35 cellular contexts compared by ENCODE assay signal in genomic region chr22:17343766-17344165, GRCh38. TPM values are rescaled to one million over a fixed set of nuclear protein-coding genes. Genes with fewer than 3 reads are reported as not detected.
"Had no signal": no experiment of that assay in that cellular context is flagged by ENCODE, and none has a peak within 500 bp of the region (broad histone marks: within the 10 kb centered on the region; RNA-seq: fewer than 3 reads in every experiment).

No MANE protein-coding gene starts in this region.

- H3K9me3 ChIP-seq: adrenal gland, body of pancreas, colonic mucosa, pancreas, prostate gland, thyroid gland, upper lobe of right lung had no signal

- H3K4me3 ChIP-seq: adrenal gland, body of pancreas, colonic mucosa, dorsolateral prefrontal cortex, pancreas, prostate gland, skin epidermis, thyroid gland, upper lobe of right lung had no signal

- H3K27me3 Mint-ChIP-seq: stimulated activated naive CD8-positive, alpha-beta T cell treated with anti-CD3 and anti-CD28 coated beads, Interleukin-15, amount 100 ng/mL, for 72 hours had no signal

- H3K27me3 ChIP-seq: adrenal gland, body of pancreas, colonic mucosa, pancreas, thyroid gland, upper lobe of right lung had no signal

- FAIRE-seq: keratinocyte, pancreas had no signal

- DNase-seq: activated CD4-positive, alpha-beta T cell treated with anti-CD3 and anti-CD28 coated beads for 36 hours; activated CD8-positive, alpha-beta memory T cell treated with anti-CD3 and anti-CD28 coated beads, Interleukin-2, amount 10 ng/mL, durations not matched to agents 7 days and 5 days; activated CD8-positive, alpha-beta T cell treated with anti-CD3 and anti-CD28 coated beads, Interleukin-2, amount 10 ng/mL, durations not matched to agents 7 days and 5 days; activated effector memory CD4-positive, alpha-beta T cell treated with Interleukin-2 at 50 U/mL for 16 hours; activated naive CD4-positive, alpha-beta T cell treated with Interleukin-2 at 50 U/mL for 16 hours; activated T-cell treated with anti-CD3 and anti-CD28 coated beads, Interleukin-2, amount 50 U/mL, for 72 hours; adrenal gland; aorta; body of pancreas; colonic mucosa; dorsolateral prefrontal cortex; effector memory CD4-positive, alpha-beta T cell; head of caudate nucleus; hippocampal formation; left cardiac atrium; midbrain; naive thymus-derived CD8-positive, alpha-beta T cell; nucleus accumbens; pancreas; retina; stimulated activated CD4-positive, alpha-beta T cell treated with anti-CD3 and anti-CD28 coated beads, Interleukin-12 subunit alpha, Interleukin-12 subunit beta, amount 100 ng/mL, for 4 hours; stimulated activated CD4-positive, alpha-beta T cell treated with anti-CD3 and anti-CD28 coated beads, Interleukin-4, amount 100 ng/mL, for 1 hour; stimulated activated naive CD8-positive, alpha-beta T cell treated with anti-CD3 and anti-CD28 coated beads, Interleukin-15, amount 100 ng/mL, for 72 hours; substantia nigra; T-helper 17 cell; T1000; thyroid gland; upper lobe of right lung had no signal

- H3K4me1 Mint-ChIP-seq: activated CD4-positive, alpha-beta T cell treated with anti-CD3 and anti-CD28 coated beads for 36 hours; naive thymus-derived CD8-positive, alpha-beta T cell; neural crest cell; stimulated activated effector memory CD8-positive, alpha-beta T cell treated with anti-CD3 and anti-CD28 coated beads, Interleukin-12 subunit alpha, Interleukin-12 subunit beta, amount 100 ng/mL, for 72 hours; stimulated activated naive CD8-positive, alpha-beta T cell treated with anti-CD3 and anti-CD28 coated beads, Interleukin-15, amount 100 ng/mL, for 72 hours had no signal

- H3K36me3 Mint-ChIP-seq: activated CD8-positive, alpha-beta memory T cell treated with anti-CD3 and anti-CD28 coated beads, Interleukin-2, amount 10 ng/mL, durations not matched to agents 7 days and 5 days; activated naive CD8-positive, alpha-beta T cell; naive thymus-derived CD8-positive, alpha-beta T cell; stimulated activated effector memory CD8-positive, alpha-beta T cell treated with anti-CD3 and anti-CD28 coated beads, Interleukin-12 subunit alpha, Interleukin-12 subunit beta, amount 100 ng/mL, for 72 hours had no signal

- H3K36me3 ChIP-seq: adrenal gland, colonic mucosa, pancreas, prostate gland, thyroid gland, upper lobe of right lung had no signal

- H3K9me3 Mint-ChIP-seq: activated T-cell treated with anti-CD3 and anti-CD28 coated beads, Interleukin-2, amount 50 U/mL, for 72 hours; naive thymus-derived CD8-positive, alpha-beta T cell; neural crest cell; stimulated activated effector memory CD8-positive, alpha-beta T cell treated with anti-CD3 and anti-CD28 coated beads, Interleukin-12 subunit alpha, Interleukin-12 subunit beta, amount 100 ng/mL, for 72 hours; stimulated activated naive CD8-positive, alpha-beta T cell treated with anti-CD3 and anti-CD28 coated beads, Interleukin-15, amount 100 ng/mL, for 72 hours had no signal

- ATAC-seq: activated CD4-positive, alpha-beta T cell treated with anti-CD3 and anti-CD28 coated beads for 36 hours; activated CD8-positive, alpha-beta memory T cell treated with anti-CD3 and anti-CD28 coated beads, Interleukin-2, amount 10 ng/mL, durations not matched to agents 7 days and 5 days; activated CD8-positive, alpha-beta T cell treated with anti-CD3 and anti-CD28 coated beads, Interleukin-2, amount 10 ng/mL, durations not matched to agents 7 days and 5 days; activated T-cell treated with anti-CD3 and anti-CD28 coated beads, Interleukin-2, amount 50 U/mL, for 72 hours; body of pancreas; left cardiac atrium; naive thymus-derived CD8-positive, alpha-beta T cell; pancreas; sciatic nerve; stimulated activated effector memory CD8-positive, alpha-beta T cell treated with anti-CD3 and anti-CD28 coated beads, Interleukin-12 subunit alpha, Interleukin-12 subunit beta, amount 100 ng/mL, for 72 hours; stimulated activated naive CD8-positive, alpha-beta T cell treated with anti-CD3 and anti-CD28 coated beads, Interleukin-15, amount 100 ng/mL, for 72 hours; T-helper 17 cell; upper lobe of right lung had no signal

- H3K4me3 Mint-ChIP-seq: activated CD4-positive, alpha-beta T cell treated with anti-CD3 and anti-CD28 coated beads for 36 hours; activated CD8-positive, alpha-beta memory T cell treated with anti-CD3 and anti-CD28 coated beads, Interleukin-2, amount 10 ng/mL, durations not matched to agents 7 days and 5 days; activated CD8-positive, alpha-beta T cell treated with anti-CD3 and anti-CD28 coated beads, Interleukin-2, amount 10 ng/mL, durations not matched to agents 7 days and 5 days; activated naive CD8-positive, alpha-beta T cell; activated T-cell treated with anti-CD3 and anti-CD28 coated beads, Interleukin-2, amount 50 U/mL, for 72 hours; naive thymus-derived CD8-positive, alpha-beta T cell; neural crest cell; stimulated activated effector memory CD8-positive, alpha-beta T cell treated with anti-CD3 and anti-CD28 coated beads, Interleukin-12 subunit alpha, Interleukin-12 subunit beta, amount 100 ng/mL, for 72 hours; stimulated activated naive CD8-positive, alpha-beta T cell treated with anti-CD3 and anti-CD28 coated beads, Interleukin-15, amount 100 ng/mL, for 72 hours; T-helper 17 cell had no signal

- H3K27ac ChIP-seq: adrenal gland, body of pancreas, colonic mucosa, dorsolateral prefrontal cortex, pancreas, prostate gland, skin epidermis, thyroid gland, upper lobe of right lung had no signal

- H3K27ac Mint-ChIP-seq: activated CD4-positive, alpha-beta T cell treated with anti-CD3 and anti-CD28 coated beads for 36 hours; activated CD8-positive, alpha-beta memory T cell treated with anti-CD3 and anti-CD28 coated beads, Interleukin-2, amount 10 ng/mL, durations not matched to agents 7 days and 5 days; activated CD8-positive, alpha-beta T cell treated with anti-CD3 and anti-CD28 coated beads, Interleukin-2, amount 10 ng/mL, durations not matched to agents 7 days and 5 days; activated naive CD8-positive, alpha-beta T cell; activated T-cell treated with anti-CD3 and anti-CD28 coated beads, Interleukin-2, amount 50 U/mL, for 72 hours; naive thymus-derived CD8-positive, alpha-beta T cell; stimulated activated effector memory CD8-positive, alpha-beta T cell treated with anti-CD3 and anti-CD28 coated beads, Interleukin-12 subunit alpha, Interleukin-12 subunit beta, amount 100 ng/mL, for 72 hours; stimulated activated naive CD8-positive, alpha-beta T cell treated with anti-CD3 and anti-CD28 coated beads, Interleukin-15, amount 100 ng/mL, for 72 hours; T-helper 17 cell had no signal

- H3K4me1 ChIP-seq: adrenal gland, body of pancreas, colonic mucosa, pancreas, prostate gland, thyroid gland had no signal

RNA-seq across cellular contexts. Expression of gene CECR2, which starts 25.5 kb away (rescaled TPM):
- total RNA-seq: activated CD8-positive, alpha-beta T cell treated with anti-CD3 and anti-CD28 coated beads, Interleukin-2, amount 10 ng/mL, durations not matched to agents 7 days and 5 days had no signal
- polyA plus RNA-seq: keratinocyte; naive thymus-derived CD8-positive, alpha-beta T cell had no signal
